ENCODE assay signal across 19 cellular contexts in the genomic region with DNA sequence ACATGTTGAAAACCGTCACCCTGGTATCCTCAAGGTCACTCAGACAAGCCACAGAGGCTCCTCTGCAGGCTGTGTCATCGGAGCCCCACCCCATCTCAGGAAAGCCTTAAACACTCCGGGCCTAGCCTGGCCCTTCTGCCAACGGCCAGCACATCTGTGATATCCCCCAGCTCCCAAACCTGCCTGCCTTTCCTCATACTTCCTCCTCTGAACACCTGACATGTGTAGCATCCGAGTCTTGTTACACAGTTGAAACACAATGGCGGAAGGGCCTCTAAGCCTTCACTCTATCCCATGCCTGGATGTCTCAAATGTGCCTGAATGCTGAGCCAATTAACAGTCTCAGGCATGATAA. TPM values are rescaled to one million over a fixed set of nuclear protein-coding genes. Genes with fewer than 3 reads are reported as not detected.
DNase-seq lines count a peak whose midpoint lies in the region; ATAC-seq and TF ChIP-seq lines count a peak whose summit lies in the region.
"Had no signal": no experiment of that assay in that cellular context is flagged by ENCODE, and none has a peak within 500 bp of the region (broad histone marks: within the 10 kb centered on the region; RNA-seq: fewer than 3 reads in every experiment).

No MANE protein-coding gene starts in this region.

- no peak for TF ChIP-seq POLR2A in stomach (IDR thresholded peaks at IDR 0.05)

- H3K4me1 ChIP-seq in CD4-positive, alpha-beta memory T cell (ENCODE audit: insufficient read depth, low read length): peaks cover 42% of the 10 kb centered on the region
- peaks cover 66% of the 10 kb centered on the region for H3K4me1 ChIP-seq in left ventricle myocardium inferior
- H3K4me1 ChIP-seq in stomach: peaks cover 0 to 9% (median 4%) of the 10 kb centered on the region in 4 donors
- peaks cover 37% of the 10 kb centered on the region for H3K4me1 ChIP-seq in lower lobe of right lung
- H3K4me1 ChIP-seq: BE2C had no signal

- TF ChIP-seq EP300 in stomach (IDR thresholded peaks at IDR 0.05): no peak

- H3K4me3 ChIP-seq in CD4-positive, alpha-beta memory T cell (ENCODE audit: low read length in 2 of 2): no peak overlapping the region
- H3K4me3 ChIP-seq in left ventricle myocardium inferior (no peak overlapping the region), stomach (no peak overlapping the region), lower lobe of right lung (no peak overlapping the region)
- H3K4me3 ChIP-seq: GM12878, GM23338 had no signal

- 70 to 87% (median 78%) methylated on average over 6 of the region's 6 CpGs for WGBS in stomach, 5 donors

- TF ChIP-seq CTCF in left ventricle myocardium inferior (IDR thresholded peaks at IDR 0.05; ENCODE audit: borderline replicate concordance): no peak
- TF ChIP-seq CTCF in stomach (IDR thresholded peaks at IDR 0.05): no peak
- no peak for TF ChIP-seq CTCF in lower lobe of right lung (IDR thresholded peaks at IDR 0.05)

- H3K4me3 Mint-ChIP-seq in CD4-positive, alpha-beta memory T cell: no peak overlapping the region
- no peak overlapping the region for H3K4me3 Mint-ChIP-seq in activated naive CD4-positive, alpha-beta T cell treated with anti-CD3 and anti-CD28 coated beads, Interleukin-2, amount 10 ng/mL, durations not matched to agents 7 days and 5 days
- H3K4me3 Mint-ChIP-seq: GM23338 had no signal

- ATAC-seq in lower lobe of right lung: no peak
- ATAC-seq in HG03457 (IDR thresholded peaks at IDR 0.05; ENCODE audit: unreplicated experiment): no peak
- ATAC-seq: GM12878, GM23338, HCT116, Panc1 had no signal

- intact Hi-C loops in CD4-positive, alpha-beta memory T cell (cut with micrococcal nuclease): no loop called here
- intact Hi-C loops in left ventricle myocardium inferior (cut with micrococcal nuclease) (no loop called here), stomach (cut with DNase I; ENCODE audit: low total_unique reads) (no loop called here), lower lobe of right lung (cut with DNase I) (no loop called here)

- H3K36me3 ChIP-seq in CD4-positive, alpha-beta memory T cell (ENCODE audit: insufficient read depth, low read length): no peaks in the 10 kb centered on the region
- H3K36me3 ChIP-seq in left ventricle myocardium inferior: peaks cover 19% of the 10 kb centered on the region
- H3K36me3 ChIP-seq in stomach: peaks cover under 1 to 31% (median 8%) of the 10 kb centered on the region in 4 donors
- no peaks in the 10 kb centered on the region for H3K36me3 ChIP-seq in lower lobe of right lung
- H3K36me3 ChIP-seq: BE2C had no signal

- POLR2A ChIA-PET in CD4-positive, alpha-beta memory T cell (lab: Charles Lee; ENCODE audit: partially characterized antibody): no interaction called here

- H3K36me3 Mint-ChIP-seq in CD4-positive, alpha-beta memory T cell: no peaks in the 10 kb centered on the region
- H3K36me3 Mint-ChIP-seq in activated naive CD4-positive, alpha-beta T cell treated with anti-CD3 and anti-CD28 coated beads, Interleukin-2, amount 10 ng/mL, durations not matched to agents 7 days and 5 days: peaks cover 16% of the 10 kb centered on the region

- peaks cover 39 to 82% (median 54%) of the 10 kb centered on the region in 4 donors for H3K4me1 Mint-ChIP-seq in CD4-positive, alpha-beta memory T cell
- peaks cover 74% of the 10 kb centered on the region for H3K4me1 Mint-ChIP-seq in activated naive CD4-positive, alpha-beta T cell treated with anti-CD3 and anti-CD28 coated beads, Interleukin-2, amount 10 ng/mL, durations not matched to agents 7 days and 5 days
- H3K4me1 Mint-ChIP-seq: GM23338 had no signal

- no peak overlapping the region for H3K27ac ChIP-seq in CD4-positive, alpha-beta memory T cell (ENCODE audit: low read depth, low read length)
- H3K27ac ChIP-seq in left ventricle myocardium inferior (replicated peaks) (peak overlapping the region; percentile 57), stomach (peak overlapping the region in 3 of 5 donors; percentile 7 to 26 (median 10)), lower lobe of right lung (no peak overlapping the region)

- DNase-seq in CD4-positive, alpha-beta memory T cell: no peak
- peak; percentile 79 for DNase-seq in M059J (ENCODE audit: low read depth)
- no peak for DNase-seq in left ventricle myocardium inferior
- no peak for DNase-seq in stomach
- no peak for DNase-seq in lower lobe of right lung
- DNase-seq in activated naive CD4-positive, alpha-beta T cell treated with anti-CD3 and anti-CD28 coated beads, Interleukin-2, amount 10 ng/mL, durations not matched to agents 7 days and 5 days: no peak
- DNase-seq: BE2C, GDM1, Karpas-422, NCI-H1105, NCI-H1694, NCI-H524 treated with DMSO at 0.1 percent for 48 hours, SHP77, SK-N-SH had no signal

- H3K27ac Mint-ChIP-seq in CD4-positive, alpha-beta memory T cell: peak overlapping the region in 5 of 7 donors; percentile 6 to 69 (median 48)
- H3K27ac Mint-ChIP-seq in activated naive CD4-positive, alpha-beta T cell treated with anti-CD3 and anti-CD28 coated beads, Interleukin-2, amount 10 ng/mL, durations not matched to agents 7 days and 5 days: no peak overlapping the region
- H3K27ac Mint-ChIP-seq: GM23338 had no signal

- no peaks in the 10 kb centered on the region for H3K27me3 ChIP-seq in CD4-positive, alpha-beta memory T cell (ENCODE audit: insufficient read depth, low read length)
- no peaks in the 10 kb centered on the region for H3K27me3 ChIP-seq in left ventricle myocardium inferior (ENCODE audit: low read depth)
- no peaks in the 10 kb centered on the region for H3K27me3 ChIP-seq in stomach
- no peaks in the 10 kb centered on the region for H3K27me3 ChIP-seq in lower lobe of right lung (ENCODE audit: low read depth)
- H3K27me3 ChIP-seq: BE2C had no signal

- no peaks in the 10 kb centered on the region for H3K9me3 ChIP-seq in CD4-positive, alpha-beta memory T cell (ENCODE audit: control insufficient read depth in 1 of 2, low read length in 2 of 2)
- H3K9me3 ChIP-seq in left ventricle myocardium inferior (replicated peaks): no peaks in the 10 kb centered on the region
- no peaks in the 10 kb centered on the region for H3K9me3 ChIP-seq in stomach
- no peaks in the 10 kb centered on the region for H3K9me3 ChIP-seq in lower lobe of right lung
- H3K9me3 ChIP-seq: BE2C, SK-N-SH had no signal

- H3K9me3 Mint-ChIP-seq in CD4-positive, alpha-beta memory T cell: peaks cover 0 to 2% (median 0%) of the 10 kb centered on the region in 8 donors
- peaks cover 2% of the 10 kb centered on the region for H3K9me3 Mint-ChIP-seq in activated naive CD4-positive, alpha-beta T cell treated with anti-CD3 and anti-CD28 coated beads, Interleukin-2, amount 10 ng/mL, durations not matched to agents 7 days and 5 days
- H3K9me3 Mint-ChIP-seq: GM23338 had no signal

- H3K27me3 Mint-ChIP-seq in CD4-positive, alpha-beta memory T cell: no peaks in the 10 kb centered on the region
- H3K27me3 Mint-ChIP-seq in activated naive CD4-positive, alpha-beta T cell treated with anti-CD3 and anti-CD28 coated beads, Interleukin-2, amount 10 ng/mL, durations not matched to agents 7 days and 5 days: no peaks in the 10 kb centered on the region

- CTCF ChIA-PET in CD4-positive, alpha-beta memory T cell (lab: Charles Lee; ENCODE audit: partially characterized antibody): no interaction called here
- CTCF ChIA-PET in activated naive CD4-positive, alpha-beta T cell treated with anti-CD3 and anti-CD28 coated beads, Interleukin-2, amount 10 ng/mL, durations not matched to agents 7 days and 5 days (lab: Charles Lee): no interaction called here

RNA-seq across cellular contexts. Expression of a gene that starts 32.9 kb away (rescaled TPM):
- 10 to 100 TPM; 26.4 to 27.4 TPM for total RNA-seq in CD4-positive, alpha-beta memory T cell
- 10 to 100 TPM; 19.1 to 21.4 TPM for polyA plus RNA-seq in CD4-positive, alpha-beta memory T cell
- 28.9 and 48.1 TPM in 2 replicates for total RNA-seq in M059J (2014; rRNA removed; shearing (Covaris generic))
- total RNA-seq in left ventricle myocardium inferior: 12.3 TPM
- total RNA-seq in stomach: 100 to 1,000 TPM in 2 of 5 donors, 10 to 100 TPM in 2, 1 to 10 TPM in 1; 7.2 to 119 (median 56.8) TPM
- 1 to 10 TPM; 5.2 to 9.1 (median 7.8) TPM for polyA plus RNA-seq in stomach
- total RNA-seq in lower lobe of right lung: 78.8 TPM

Comparison
In these comparisons a context has a peak if more than half of its experiments do, and no peak if none do; other contexts are left out.
1. H3K27ac ChIP-seq: peak in left ventricle myocardium inferior (single experiment) and stomach (3 of 5); none in CD4-positive, alpha-beta memory T cell (single experiment) and lower lobe of right lung (single experiment).